Comparison of ENCODE assay signal across 14 cellular contexts in the genomic region with DNA sequence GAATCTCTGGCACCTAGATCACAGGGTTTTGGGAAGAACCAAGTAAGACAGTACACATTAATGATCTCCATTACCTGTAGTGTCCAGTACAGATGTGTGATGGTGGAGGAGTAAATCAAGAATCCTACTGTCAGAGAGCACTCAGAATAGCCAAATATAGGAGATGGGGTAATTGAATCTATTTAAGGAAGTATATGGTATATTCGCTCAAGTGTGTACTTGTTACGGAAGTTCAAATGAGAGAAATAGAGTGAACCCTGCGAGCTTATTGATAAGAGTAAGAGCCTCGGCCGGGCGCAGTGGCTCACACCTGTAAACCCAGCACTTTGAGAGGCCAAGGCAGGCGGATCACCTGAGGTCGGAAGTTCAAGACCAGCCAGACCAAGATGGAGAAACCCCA. TPM values are rescaled to one million over a fixed set of nuclear protein-coding genes. Genes with fewer than 3 reads are reported as not detected.
DNase-seq lines count a peak whose midpoint lies in the region; ATAC-seq and TF ChIP-seq lines count a peak whose summit lies in the region.
"Had no signal": no experiment of that assay in that cellular context is flagged by ENCODE, and none has a peak within 500 bp of the region (broad histone marks: within the 10 kb centered on the region; RNA-seq: fewer than 3 reads in every experiment).

No MANE protein-coding gene starts in this region.

- no peaks in the 10 kb centered on the region for H3K9me2 ChIP-seq in MM.1S (replicated peaks; ENCODE audit: insufficient read depth, low read length)

- intact Hi-C loops in psoas muscle (cut with DNase I) (no loop called here), vagina (cut with DNase I) (no loop called here)

- peak overlapping the region; percentile 88 for H3K4me2 ChIP-seq in MM.1S (ENCODE audit: low read depth, low read length)

- TF ChIP-seq POLR2A in vagina (IDR thresholded peaks at IDR 0.05) (no peak), upper lobe of left lung (IDR thresholded peaks at IDR 0.05) (no peak)

- no peaks in the 10 kb centered on the region for H4K20me1 ChIP-seq in MM.1S (ENCODE audit: insufficient read depth, low read length)

- H3K9ac ChIP-seq in MM.1S (ENCODE audit: low read length), result peak overlapping the region; percentile 99

- H3K79me2 ChIP-seq in MM.1S (ENCODE audit: low read length), result peaks cover 95% of the 10 kb centered on the region

- H3K4me1 ChIP-seq in MM.1S (ENCODE audit: low read length), result peaks cover 30% of the 10 kb centered on the region
- H3K4me1 ChIP-seq in psoas muscle, result peaks cover 32% of the 10 kb centered on the region
- peaks cover 43% of the 10 kb centered on the region for H3K4me1 ChIP-seq in vagina
- H3K4me1 ChIP-seq in upper lobe of left lung, result peaks cover 19 to 50% (median 28%) of the 10 kb centered on the region in 4 donors

- no peak overlapping the region for H2AFZ ChIP-seq in MM.1S (ENCODE audit: low read length)

- H3K36me3 Mint-ChIP-seq in activated T-cell treated with anti-CD3 and anti-CD28 coated beads, Interleukin-2, amount 50 U/mL, for 24 hours (ENCODE audit: low read depth), result peaks cover 72% of the 10 kb centered on the region
- H3K36me3 Mint-ChIP-seq in brain, result peaks cover 42% of the 10 kb centered on the region

- peaks cover 54% of the 10 kb centered on the region for H3F3A ChIP-seq in MM.1S (ENCODE audit: insufficient read depth, low read length)

- H3K27ac Mint-ChIP-seq in activated T-cell treated with anti-CD3 and anti-CD28 coated beads, Interleukin-2, amount 50 U/mL, for 24 hours, result peak overlapping the region; percentile 23
- peak overlapping the region in 4 of 5 experiments; percentile 12 to 98 (median 55) for H3K27ac Mint-ChIP-seq in brain

- H3K27me3 Mint-ChIP-seq in activated T-cell treated with anti-CD3 and anti-CD28 coated beads, Interleukin-2, amount 50 U/mL, for 24 hours, result no peaks in the 10 kb centered on the region
- peaks cover 17% of the 10 kb centered on the region for H3K27me3 Mint-ChIP-seq in brain

- DNase-seq in activated T-cell treated with anti-CD3 and anti-CD28 coated beads, Interleukin-2, amount 50 U/mL, for 24 hours, result no peak
- DNase-seq in activated T-cell treated with anti-CD3 and anti-CD28 coated beads, Interleukin-2, amount 50 U/mL, for 48 hours, result no peak
- DNase-seq in MM.1S (peak; percentile 42), psoas muscle (no peak), vagina (ENCODE audit: extremely low spot score in 2 of 2) (no peak), upper lobe of left lung (no peak)
- DNase-seq: effector CD8-positive, alpha-beta T cell; left ventricle myocardium superior; NCI-H446 treated with DMSO at 0.1 percent for 48 hours; retina; SHP77 treated with DMSO at 0.1 percent for 48 hours had no signal

- WGBS in psoas muscle, 3 donors, result 88 to 96% (median 88%) methylated on average over 8 of the region's 8 CpGs
- WGBS in upper lobe of left lung, 2 donors, result 84% methylated on average over 8 of the region's 8 CpGs

- peaks cover 60% of the 10 kb centered on the region for H3K4me1 Mint-ChIP-seq in activated T-cell treated with anti-CD3 and anti-CD28 coated beads, Interleukin-2, amount 50 U/mL, for 24 hours (ENCODE audit: low read depth)
- H3K4me1 Mint-ChIP-seq in brain, result peaks cover 71% of the 10 kb centered on the region

- H3K9me3 ChIP-seq in MM.1S (replicated peaks; ENCODE audit: insufficient read depth, low read length) (no peaks in the 10 kb centered on the region), psoas muscle (no peaks in the 10 kb centered on the region), vagina (no peaks in the 10 kb centered on the region), upper lobe of left lung (no peaks in the 10 kb centered on the region)
- H3K9me3 ChIP-seq: thoracic aorta had no signal

- H3K36me3 ChIP-seq in MM.1S (replicated peaks; ENCODE audit: insufficient read depth, low read length), result no peaks in the 10 kb centered on the region
- H3K36me3 ChIP-seq in psoas muscle (ENCODE audit: insufficient read depth in 1 of 2, low read depth in 1 of 2), result peaks cover 0 to 16% of the 10 kb centered on the region in 2 donors
- H3K36me3 ChIP-seq in vagina, result no peaks in the 10 kb centered on the region
- peaks cover 0 to 6% (median 0%) of the 10 kb centered on the region in 4 donors for H3K36me3 ChIP-seq in upper lobe of left lung

- no peak for TF ChIP-seq EP300 in upper lobe of left lung (IDR thresholded peaks at IDR 0.05)

- ATAC-seq in psoas muscle (no peak), upper lobe of left lung (ENCODE audit: low FRiP score in 2 of 2) (no peak), HG03457 (IDR thresholded peaks at IDR 0.05; ENCODE audit: unreplicated experiment) (no peak)
- ATAC-seq: left ventricle myocardium superior had no signal

- H3K4me3 ChIP-seq in MM.1S (ENCODE audit: low read length) (peak overlapping the region; percentile 93), psoas muscle (peak overlapping the region; percentile 84), vagina (no peak overlapping the region), upper lobe of left lung (no peak overlapping the region)

- peak overlapping the region; percentile 99 for H3K4me3 Mint-ChIP-seq in activated T-cell treated with anti-CD3 and anti-CD28 coated beads, Interleukin-2, amount 50 U/mL, for 24 hours
- H3K4me3 Mint-ChIP-seq in brain, result peak overlapping the region; percentile 92 to 98 (median 96)

- H3K27me3 ChIP-seq in MM.1S (replicated peaks; ENCODE audit: insufficient read depth, low read length) (no peaks in the 10 kb centered on the region), psoas muscle (ENCODE audit: insufficient read depth in 3 of 3, low read length in 2 of 3) (no peaks in the 10 kb centered on the region), vagina (no peaks in the 10 kb centered on the region), upper lobe of left lung (no peaks in the 10 kb centered on the region)

- no peaks in the 10 kb centered on the region for H3K9me3 Mint-ChIP-seq in activated T-cell treated with anti-CD3 and anti-CD28 coated beads, Interleukin-2, amount 50 U/mL, for 24 hours
- peaks cover 0 to 3% (median 0%) of the 10 kb centered on the region in 5 experiments for H3K9me3 Mint-ChIP-seq in brain

- peak overlapping the region; percentile 97 for H3K27ac ChIP-seq in MM.1S (ENCODE audit: low read length)
- no peak overlapping the region for H3K27ac ChIP-seq in psoas muscle
- no peak overlapping the region for H3K27ac ChIP-seq in vagina
- H3K27ac ChIP-seq in upper lobe of left lung, result no peak overlapping the region
- H3K27ac ChIP-seq: thoracic aorta had no signal

- TF ChIP-seq CTCF in MM.1S (IDR thresholded peaks at IDR 0.05; ENCODE audit: low read length) (no peak), brain (conservative IDR thresholded peaks at IDR 0.05) (no peak), psoas muscle (IDR thresholded peaks at IDR 0.05) (no peak), vagina (IDR thresholded peaks at IDR 0.05) (no peak), upper lobe of left lung (IDR thresholded peaks at IDR 0.05) (no peak)

RNA-seq across cellular contexts. Expression of a gene that starts 2.2 kb away (rescaled TPM):
- polyA plus RNA-seq in brain (ENCODE audit: insufficient read depth, low read depth, low replicate concordance) (236 TPM), psoas muscle (100 to 1,000 TPM in 2 of 3 donors, 10 to 100 TPM in 1; 78.9 to 132 (median 104) TPM)
- total RNA-seq in psoas muscle (10 to 100 TPM; 51.1 to 95.1 (median 63.6) TPM), vagina (26.0 TPM), upper lobe of left lung (100 to 1,000 TPM in 2 of 6 donors, 10 to 100 TPM in 4; 15.5 to 150 (median 89.0) TPM)

RNA-seq across cellular contexts. Expression of a gene that starts 2.4 kb away (rescaled TPM):
- polyA plus RNA-seq in brain (ENCODE audit: insufficient read depth, low read depth, low replicate concordance) (12.7 TPM), psoas muscle (1 to 10 TPM; 3.1 to 9.3 (median 6.9) TPM)
- total RNA-seq in psoas muscle (10 to 100 TPM in 1 of 4 donors, 1 to 10 TPM in 3; 5.5 to 15.1 (median 7.5) TPM), vagina (9.6 TPM), upper lobe of left lung (10 to 100 TPM in 5 of 6 donors, 1 to 10 TPM in 1; 9.4 to 25.1 (median 16.7) TPM)

RNA-seq across cellular contexts. Expression of a gene that starts 37.5 kb away (rescaled TPM):
- polyA plus RNA-seq in brain (ENCODE audit: insufficient read depth, low read depth, low replicate concordance), result 8.9 TPM
- 10 to 100 TPM; 14.0 to 26.7 (median 18.0) TPM for total RNA-seq in psoas muscle
- polyA plus RNA-seq in psoas muscle, result 1 to 10 TPM; 1.8 to 9.3 (median 4.3) TPM
- total RNA-seq in vagina, result 5.6 TPM
- 10 to 100 TPM in 3 of 6 donors, 1 to 10 TPM in 3; 6.2 to 36.7 (median 11.5) TPM for total RNA-seq in upper lobe of left lung

Comparison
In these comparisons a context has a peak if more than half of its experiments do, and no peak if none do; other contexts are left out.
1. H3K4me3 ChIP-seq: peak in MM.1S (single experiment) and psoas muscle (single experiment); none in vagina (0 of 2) and upper lobe of left lung (0 of 4).